In genomic region chr1:233981042-233981670, GRCh38 we compare ENCODE assay signal across 10 cellular contexts.
"Had no signal": no experiment of that assay in that cellular context is flagged by ENCODE, and none has a peak within 500 bp of the region (broad histone marks: within the 10 kb centered on the region; RNA-seq: fewer than 3 reads in every experiment).

No MANE protein-coding gene starts in this region.

- ATAC-seq: HCT116 had no signal

- DNase-seq: GM23248, GOT3, H7, HFFc6, IMR-90, KBM-7 had no signal

- H3K27ac ChIP-seq: GM23248, HL-60 had no signal

- H3K4me3 Mint-ChIP-seq: HFFc6 had no signal

- H3K4me3 ChIP-seq: GM23248, HAP-1 had no signal

- H3K9ac ChIP-seq: GM23248 had no signal

- H3K9me3 ChIP-seq: HAP-1 had no signal

- H3K36me3 ChIP-seq: HAP-1 had no signal

- H2AFZ ChIP-seq: GM23248 had no signal

- H3K27ac Mint-ChIP-seq: HFFc6 had no signal

- FAIRE-seq: HTR-8/SVneo had no signal

- H3K4me1 ChIP-seq: HAP-1 had no signal
